16 cellular contexts compared by ENCODE assay signal in the genomic region with DNA sequence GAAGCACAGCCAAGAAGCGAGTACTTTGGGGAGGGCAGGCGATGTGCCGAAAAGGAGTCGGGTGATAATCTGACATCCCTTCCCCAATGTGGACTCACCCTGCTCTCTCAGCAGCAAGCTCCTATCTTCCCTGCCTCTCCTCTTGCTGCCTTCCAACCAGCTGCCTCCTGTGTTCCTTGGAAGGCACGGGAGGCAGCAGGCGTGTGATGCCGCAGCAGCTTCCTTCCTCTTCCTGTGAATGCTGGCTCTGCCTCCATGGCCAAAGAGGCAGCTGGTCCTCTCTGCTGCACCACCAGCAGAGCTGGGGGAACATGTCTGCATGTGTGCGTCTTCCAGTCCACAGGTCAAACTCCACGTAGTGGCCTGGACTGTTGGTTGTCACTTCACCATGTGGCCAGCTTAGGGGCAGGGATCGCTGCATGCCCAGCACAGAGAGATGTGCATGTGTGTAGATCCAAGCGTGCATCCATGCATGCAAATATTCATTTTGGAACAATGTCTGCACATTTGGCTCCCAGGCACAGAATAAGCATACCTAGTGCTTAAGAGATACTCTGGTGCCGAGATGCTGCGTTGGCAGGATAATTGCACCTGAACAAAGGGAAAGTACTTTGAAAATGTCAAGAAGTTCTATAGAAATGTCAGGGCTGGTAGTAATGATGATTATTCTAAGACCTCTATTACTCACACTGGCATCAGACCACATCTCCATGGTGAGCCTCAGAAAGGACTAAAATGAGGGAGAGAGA.
"Had no signal": no experiment of that assay in that cellular context is flagged by ENCODE, and none has a peak within 500 bp of the region (broad histone marks: within the 10 kb centered on the region; RNA-seq: fewer than 3 reads in every experiment).

No MANE protein-coding gene starts in this region.

- ATAC-seq: activated CD4-positive, CD25-positive, alpha-beta regulatory T cell treated with anti-CD3 and anti-CD28 coated beads, Interleukin-2, amount 50 U/mL, for 24 hours; activated T-helper 17 cell treated with anti-CD3 and anti-CD28 coated beads, Interleukin-2, amount 50 U/mL, for 72 hours; gastroesophageal sphincter; stimulated activated naive B cell treated with anti-CD40 and anti-IgM and Interleukin-4, amounts not matched to agents 10 μg/mL and 1 μg/mL and 100 μg/mL, for 72 hours had no signal

- H3K4me3 ChIP-seq: colonic mucosa, gastroesophageal sphincter, right atrium auricular region, thyroid gland had no signal

- H3K36me3 ChIP-seq: colonic mucosa, gastroesophageal sphincter, neutrophil, right atrium auricular region, thyroid gland had no signal

- H3K27ac ChIP-seq: colonic mucosa, gastroesophageal sphincter, neutrophil, right atrium auricular region, thyroid gland had no signal

- FAIRE-seq: endometrium, islet of Langerhans, urothelium cell line had no signal

- H3K9me3 ChIP-seq: colonic mucosa, gastroesophageal sphincter, neutrophil, right atrium auricular region, thyroid gland had no signal

- DNase-seq: activated naive CD4-positive, alpha-beta T cell treated with Interleukin-2 at 50 U/mL for 16 hours; colonic mucosa; naive B cell; stimulated activated CD4-positive, alpha-beta T cell treated with anti-CD3 and anti-CD28 coated beads, Interleukin-15, amount 100 ng/mL, for 24 hours; stimulated activated CD4-positive, alpha-beta T cell treated with anti-CD3 and anti-CD28 coated beads, Interleukin-4, amount 100 ng/mL, for 1 hour; stimulated activated naive B cell treated with anti-CD40 and anti-IgM and Interleukin-4, amounts not matched to agents 10 μg/mL and 1 μg/mL and 100 μg/mL, for 72 hours; T1000; thyroid gland had no signal

- H3K4me1 ChIP-seq: colonic mucosa had no signal

- H3K27me3 ChIP-seq: colonic mucosa, gastroesophageal sphincter, neutrophil, right atrium auricular region, thyroid gland had no signal
